7 cellular contexts compared by ENCODE assay signal in genomic region chr19:11420429-11420893, GRCh38. TPM values are rescaled to one million over a fixed set of nuclear protein-coding genes. Genes with fewer than 3 reads are reported as not detected.
DNase-seq lines count a peak whose midpoint lies in the region; ATAC-seq and TF ChIP-seq lines count a peak whose summit lies in the region.
"Had no signal": no experiment of that assay in that cellular context is flagged by ENCODE, and none has a peak within 500 bp of the region (broad histone marks: within the 10 kb centered on the region; RNA-seq: fewer than 3 reads in every experiment).

No MANE protein-coding gene starts in this region.

- H3K27ac ChIP-seq in naive thymus-derived CD4-positive, alpha-beta T cell (ENCODE audit: low read depth, low read length) = no peak overlapping the region
- H3K27ac ChIP-seq: VCaP had no signal

- no peak for ATAC-seq in naive thymus-derived CD4-positive, alpha-beta T cell
- ATAC-seq in HG02571 (IDR thresholded peaks at IDR 0.05; ENCODE audit: unreplicated experiment) = no peak

- H3K9me3 ChIP-seq in naive thymus-derived CD4-positive, alpha-beta T cell (ENCODE audit: control insufficient read depth in 2 of 3, low read length in 3 of 3) = no peaks in the 10 kb centered on the region

- intact Hi-C loops in naive thymus-derived CD4-positive, alpha-beta T cell (cut with micrococcal nuclease) = no loop called here

- peaks cover 34 to 78% (median 52%) of the 10 kb centered on the region in 5 donors for H3K27me3 Mint-ChIP-seq in naive thymus-derived CD4-positive, alpha-beta T cell

- H3K4me1 Mint-ChIP-seq in naive thymus-derived CD4-positive, alpha-beta T cell = peaks cover 27 to 45% (median 34%) of the 10 kb centered on the region in 7 donors

- H3K36me3 Mint-ChIP-seq in naive thymus-derived CD4-positive, alpha-beta T cell = no peaks in the 10 kb centered on the region

- H3K27me3 ChIP-seq in naive thymus-derived CD4-positive, alpha-beta T cell (ENCODE audit: control insufficient read depth in 2 of 2, insufficient read depth in 2 of 2, low read length in 2 of 2) = peaks cover 9 to 36% of the 10 kb centered on the region in 2 donors

- TF ChIP-seq CTCF in GM10266 (IDR thresholded peaks at IDR 0.05; ENCODE audit: control insufficient read depth, insufficient read depth, low read depth, missing control alignments) = no peak

- POLR2A ChIA-PET in naive thymus-derived CD4-positive, alpha-beta T cell (lab: Charles Lee) = interaction anchor here (0.8 to 5.4 kb wide), 2 partner anchors 37 to 45 kb away, joined by 3 to 31 read pairs; partner anchors contain the start of gene SWSAP1

- CTCF ChIA-PET in naive thymus-derived CD4-positive, alpha-beta T cell (lab: Charles Lee) = interaction anchor here (0.8 to 1.1 kb wide), 2 partner anchors 44 to 46 kb away, joined by 3 to 4 read pairs; partner anchors contain the start of gene SWSAP1

- H3K36me3 ChIP-seq in naive thymus-derived CD4-positive, alpha-beta T cell (ENCODE audit: control insufficient read depth in 2 of 3, insufficient read depth in 3 of 3, low read length in 3 of 3) = no peaks in the 10 kb centered on the region

- H3K9me3 Mint-ChIP-seq in naive thymus-derived CD4-positive, alpha-beta T cell = peaks cover 0 to 3% (median 0%) of the 10 kb centered on the region in 11 donors

- peak overlapping the region; percentile 48 to 85 (median 76) for H3K4me3 Mint-ChIP-seq in naive thymus-derived CD4-positive, alpha-beta T cell

- peak overlapping the region; percentile 47 for H3K4me3 ChIP-seq in naive thymus-derived CD4-positive, alpha-beta T cell (ENCODE audit: low read length)

- H3K27ac Mint-ChIP-seq in naive thymus-derived CD4-positive, alpha-beta T cell = no peak overlapping the region

- peaks cover 14 to 40% of the 10 kb centered on the region in 2 donors for H3K4me1 ChIP-seq in naive thymus-derived CD4-positive, alpha-beta T cell (ENCODE audit: control insufficient read depth in 2 of 2, insufficient read depth in 2 of 2, low read length in 2 of 2)

- DNase-seq in GM10266 (ENCODE audit: extremely low spot score) = peak; percentile 55
- peak; percentile 12 for DNase-seq in astrocyte of the hippocampus (ENCODE audit: low read depth, low spot score)
- no peak for DNase-seq in naive thymus-derived CD4-positive, alpha-beta T cell
- DNase-seq in NCI-H1930 (lab: John Stamatoyannopoulos, UW) = no peak
- no peak for DNase-seq in activated CD4-positive, alpha-beta T cell treated with anti-CD3 and anti-CD28 coated beads, Interleukin-2, amount 50 U/mL, for 1 hour

RNA-seq across cellular contexts. Expression of gene RGL3, which starts 1.3 kb away (rescaled TPM):
- total RNA-seq in naive thymus-derived CD4-positive, alpha-beta T cell = not detected
- not detected for polyA plus RNA-seq in naive thymus-derived CD4-positive, alpha-beta T cell

RNA-seq across cellular contexts. Expression of gene ODAD3, which starts 14.5 kb away (rescaled TPM):
- not detected for total RNA-seq in naive thymus-derived CD4-positive, alpha-beta T cell
- not detected for polyA plus RNA-seq in naive thymus-derived CD4-positive, alpha-beta T cell

RNA-seq across cellular contexts. Expression of gene PRKCSH, which starts 15.0 kb away (rescaled TPM):
- 100 to 1,000 TPM; 254 to 332 (median 288) TPM for total RNA-seq in naive thymus-derived CD4-positive, alpha-beta T cell
- 10 to 100 TPM; 30.6 to 53.9 TPM for polyA plus RNA-seq in naive thymus-derived CD4-positive, alpha-beta T cell

RNA-seq across cellular contexts. Expression of gene EPOR, which starts 36.3 kb away (rescaled TPM):
- total RNA-seq in naive thymus-derived CD4-positive, alpha-beta T cell = 1 to 10 TPM; 5.1 to 9.5 (median 8.4) TPM
- polyA plus RNA-seq in naive thymus-derived CD4-positive, alpha-beta T cell = 10 to 100 TPM in 1 of 2 donors, 1 to 10 TPM in 1; 5.9 to 14.8 TPM

RNA-seq across cellular contexts. Expression of gene SWSAP1, which starts 46.0 kb away (rescaled TPM):
- total RNA-seq in naive thymus-derived CD4-positive, alpha-beta T cell = 1 to 10 TPM; 3.4 to 4.2 (median 4.0) TPM
- 1 to 10 TPM; 5.9 to 7.3 TPM for polyA plus RNA-seq in naive thymus-derived CD4-positive, alpha-beta T cell

Comparison
In these comparisons a context has a peak if more than half of its experiments do, and no peak if none do; other contexts are left out.
1. DNase-seq: peak in GM10266 (single experiment) and astrocyte of the hippocampus (single experiment); none in naive thymus-derived CD4-positive, alpha-beta T cell (0 of 9), NCI-H1930 (0 of 2) and activated CD4-positive, alpha-beta T cell treated with anti-CD3 and anti-CD28 coated beads, Interleukin-2, amount 50 U/mL, for 1 hour (single experiment).